In the genomic region with DNA sequence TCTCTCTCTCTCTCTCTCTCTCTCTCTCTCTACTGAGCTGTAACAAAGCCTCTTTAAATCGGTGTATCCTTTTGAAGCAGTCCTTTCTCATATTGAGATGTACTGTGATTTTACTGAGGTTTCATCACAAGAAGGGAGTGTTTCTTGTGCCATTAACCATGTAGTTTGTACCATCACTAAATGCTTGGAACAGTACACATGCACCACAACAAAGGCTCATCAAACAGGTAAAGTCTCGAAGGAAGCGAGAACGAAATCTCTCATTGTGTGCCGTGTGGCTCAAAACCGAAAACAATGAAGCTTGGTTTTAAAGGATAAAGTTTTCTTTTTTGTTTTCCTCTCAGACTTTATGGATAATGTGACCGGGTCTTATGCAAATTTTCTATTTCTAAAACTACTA, we compare ENCODE assay signal across 20 cellular contexts.
"Had no signal": no experiment of that assay in that cellular context is flagged by ENCODE, and none has a peak within 500 bp of the region (broad histone marks: within the 10 kb centered on the region; RNA-seq: fewer than 3 reads in every experiment).

No MANE protein-coding gene starts in this region.

- H3K27me3 Mint-ChIP-seq: brain had no signal

- H3K4me1 Mint-ChIP-seq: brain, mesothelial cell of epicardium, neural crest cell had no signal

- H3K4me1 ChIP-seq: colonic mucosa, prostate gland, right atrium auricular region, transverse colon, uterus had no signal

- H3K9ac ChIP-seq: SK-N-SH had no signal

- H3K36me3 ChIP-seq: prostate gland, uterus had no signal

- H3K9me3 Mint-ChIP-seq: brain, mesothelial cell of epicardium, neural crest cell had no signal

- H3K4me3 Mint-ChIP-seq: brain, mesothelial cell of epicardium, neural crest cell had no signal

- DNase-seq: activated CD4-positive, CD25-positive, alpha-beta regulatory T cell; central memory CD4-positive, alpha-beta T cell; colonic mucosa; head of caudate nucleus; kidney; SK-N-SH; stimulated activated CD4-positive, alpha-beta T cell treated with anti-CD3 and anti-CD28 coated beads, Interleukin-12 subunit alpha, Interleukin-12 subunit beta, amount 100 ng/mL, for 4 hours; stimulated activated CD4-positive, alpha-beta T cell treated with anti-CD3 and anti-CD28 coated beads, Interleukin-1b, Interleukin-23, amount 100 ng/mL, for 48 hours; stimulated activated CD8-positive, alpha-beta memory T cell treated with anti-CD3 and anti-CD28 coated beads, Interleukin-4, amount 100 ng/mL, for 48 hours; stimulated activated naive CD8-positive, alpha-beta T cell treated with anti-CD3 and anti-CD28 coated beads, Interleukin-15, Interleukin-2, amounts not matched to agents 100 U/mL and 50 U/mL, for 24 hours; T-helper 9 cell; transverse colon; uterus had no signal

- H3K27ac Mint-ChIP-seq: mesothelial cell of epicardium had no signal

- H3K27ac ChIP-seq: colonic mucosa, prostate gland, right atrium auricular region, transverse colon, uterus had no signal

- H3K9me3 ChIP-seq: colonic mucosa, prostate gland, right atrium auricular region, SK-N-SH, transverse colon, uterus had no signal

- ATAC-seq: left lobe of liver; stimulated activated naive CD8-positive, alpha-beta T cell treated with anti-CD3 and anti-CD28 coated beads, Interleukin-15, Interleukin-2, amounts not matched to agents 100 U/mL and 50 U/mL, for 24 hours had no signal

- H3K4me3 ChIP-seq: colonic mucosa, lung, prostate gland, right atrium auricular region, transverse colon, uterus had no signal

- H3K27me3 ChIP-seq: colonic mucosa, right atrium auricular region, transverse colon, uterus had no signal

- H3K4me2 ChIP-seq: SK-N-SH had no signal
